Comparison of ENCODE assay signal across 11 cellular contexts in genomic region chr6:162046324-162046723, GRCh38.
"Had no signal": no experiment of that assay in that cellular context is flagged by ENCODE, and none has a peak within 500 bp of the region (broad histone marks: within the 10 kb centered on the region; RNA-seq: fewer than 3 reads in every experiment).

No MANE protein-coding gene starts in this region.

- ATAC-seq: GM23338, HCT116 had no signal

- H3K27ac ChIP-seq: GM23248 had no signal

- H3K9me3 ChIP-seq: HAP-1 had no signal

- DNase-seq: GM23248, GOT3, H7, H9, HCEC 1CT, HFFc6 had no signal

- H3K4me3 ChIP-seq: GM23248, GM23338, HAP-1 had no signal

- H3K4me1 ChIP-seq: HAP-1 had no signal

- FAIRE-seq: H1, H54 had no signal

- H3K36me3 ChIP-seq: HAP-1 had no signal
